15 cellular contexts compared by ENCODE assay signal in genomic region chr16:81601601-81602251, GRCh38.
DNase-seq lines count a peak whose midpoint lies in the region; ATAC-seq, FAIRE-seq and TF ChIP-seq lines count a peak whose summit lies in the region.
"Had no signal": no experiment of that assay in that cellular context is flagged by ENCODE, and none has a peak within 500 bp of the region (broad histone marks: within the 10 kb centered on the region; RNA-seq: fewer than 3 reads in every experiment).

No MANE protein-coding gene starts in this region.

- WGBS in liver, result 73% methylated on average over 16 of the region's 16 CpGs
- WGBS in HepG2 (ENCODE audit: low lambda C conversion rate), result 98% methylated on average over 16 of the region's 16 CpGs
- WGBS in esophagus, 2 donors, result 46 to 58% methylated on average over 16 of the region's 16 CpGs

- H3K9ac ChIP-seq in liver (ENCODE audit: low read depth in 1 of 2, low read length in 2 of 2) (no peak overlapping the region), HepG2 (ENCODE audit: insufficient read depth, low read depth, low read length) (no peak overlapping the region)

- H3K27me3 ChIP-seq in liver (ENCODE audit: control insufficient read depth in 4 of 4, insufficient read depth in 4 of 4, low read length in 3 of 4) (no peaks in the 10 kb centered on the region), HepG2 (ENCODE audit: control insufficient read depth in 1 of 2, insufficient read depth in 2 of 2, low read length in 2 of 2) (no peaks in the 10 kb centered on the region), esophagus (ENCODE audit: control insufficient read depth in 1 of 2, insufficient read depth in 2 of 2, low read length in 2 of 2) (no peaks in the 10 kb centered on the region)
- H3K27me3 ChIP-seq: neutrophil, testis had no signal

- peaks cover 42% of the 10 kb centered on the region for H3K4me1 Mint-ChIP-seq in neural crest cell

- no peaks in the 10 kb centered on the region for H3K36me3 ChIP-seq in liver (ENCODE audit: control insufficient read depth in 4 of 4, insufficient read depth in 3 of 4, low read depth in 1 of 4, low read length in 3 of 4)
- H3K36me3 ChIP-seq in HepG2 (replicated peaks in 1 of 2; ENCODE audit: control insufficient read depth in 1 of 2, insufficient read depth in 2 of 2, low read length in 2 of 2), result peaks cover 10 to 33% of the 10 kb centered on the region in 2 experiments
- H3K36me3 ChIP-seq in esophagus (ENCODE audit: control insufficient read depth in 2 of 2, insufficient read depth in 2 of 2, low read length in 1 of 2), result no peaks in the 10 kb centered on the region
- H3K36me3 ChIP-seq: neutrophil had no signal

- no peaks in the 10 kb centered on the region for H3K27me3 Mint-ChIP-seq in neural crest cell (ENCODE audit: low read depth)

- no peak overlapping the region for H3K4me2 ChIP-seq in HepG2 (ENCODE audit: low read depth, low read length)

- intact Hi-C loops in HepG2 (cut with micrococcal nuclease; ENCODE audit: unreplicated experiment), result no loop called here

- POLR2A ChIA-PET in HepG2 (lab: Yijun Ruan, JAX), result interaction anchor here (0.6 kb wide), 1 partner anchor 156 kb away, joined by 3 read pairs; no protein-coding TSS in a partner anchor

- no peaks in the 10 kb centered on the region for H3K9me3 Mint-ChIP-seq in neural crest cell
- H3K9me3 Mint-ChIP-seq: immature natural killer cell had no signal

- DNase-seq in HepG2 (ENCODE audit: low spot score) (no peak), neural crest cell (ENCODE audit: low read depth, low spot score) (no peak), NCI-H345 treated with DMSO at 0.1 percent for 48 hours (lab: John Stamatoyannopoulos, UW; ENCODE audit: unreplicated experiment) (no peak), D341Med (ENCODE audit: low spot score) (no peak), GF-D8 (lab: John Stamatoyannopoulos, UW) (no peak)
- DNase-seq: activated CD8-positive, alpha-beta memory T cell treated with anti-CD3 and anti-CD28 coated beads, Interleukin-2, amount 50 U/mL, for 48 hours; immature natural killer cell; KG1; testis had no signal

- CTCF ChIA-PET in HepG2 (lab: Yijun Ruan, JAX; ENCODE audit: low intra/inter-chr PET ratio, low total read pairs), result no interaction called here

- peaks cover 75% of the 10 kb centered on the region for H3K79me2 ChIP-seq in HepG2 (ENCODE audit: insufficient read depth, low read length)

- TF ChIP-seq POLR2A in HepG2 (IDR thresholded peaks at IDR 0.05; ENCODE audit: insufficient read depth in 1 of 2, low read depth in 2 of 2, low read length in 2 of 2), result no peak

- peaks cover 96% of the 10 kb centered on the region for H4K20me1 ChIP-seq in HepG2 (ENCODE audit: insufficient read depth, low read length)

- ATAC-seq in HepG2, result no peak
- no peak for ATAC-seq in GM19463 (IDR thresholded peaks at IDR 0.05; ENCODE audit: unreplicated experiment)

- H3K4me1 ChIP-seq in liver (ENCODE audit: control insufficient read depth in 4 of 4, insufficient read depth in 4 of 4, low read length in 3 of 4), result peaks cover 3 to 12% (median 10%) of the 10 kb centered on the region in 4 donors
- peaks cover 40% of the 10 kb centered on the region for H3K4me1 ChIP-seq in HepG2 (ENCODE audit: insufficient read depth, low read length)
- peaks cover 7 to 28% of the 10 kb centered on the region in 2 donors for H3K4me1 ChIP-seq in esophagus (ENCODE audit: control insufficient read depth in 2 of 2, insufficient read depth in 2 of 2, low read length in 1 of 2)
- H3K4me1 ChIP-seq: testis had no signal

- BruUV-seq in HepG2 (replicated peaks; lab: Mats Ljungman, UMichigan), result no TSS peak

- H3K27ac Mint-ChIP-seq in neural crest cell (ENCODE audit: unreplicated experiment), result peak overlapping the region; percentile 23

- H3K4me3 ChIP-seq in liver (ENCODE audit: low read depth in 1 of 3, low read length in 3 of 3) (no peak overlapping the region), HepG2 (replicated peaks in 1 of 3; ENCODE audit: insufficient read depth in 1 of 3, low read depth in 2 of 3, low read length in 3 of 3) (no peak overlapping the region), esophagus (ENCODE audit: low read depth in 1 of 2, low read length in 2 of 2) (no peak overlapping the region)
- H3K4me3 ChIP-seq: testis had no signal

- in situ Hi-C loops in HepG2 (cut with HindIII; ENCODE audit: extremely low pct_ligation_motif_present, low pct_unique_long_range_greater_than_20kb), result no loop called here

- H3K36me3 Mint-ChIP-seq in neural crest cell (ENCODE audit: low read depth), result peaks cover 3% of the 10 kb centered on the region

- TF ChIP-seq EP300 in HepG2 (IDR thresholded peaks at IDR 0.05; ENCODE audit: low read depth in 2 of 2, low read length in 2 of 2) (no peak), HepG2 (CRISPR knock-in tag; IDR thresholded peaks at IDR 0.05; ENCODE audit: borderline replicate concordance) (no peak)

- peak; percentile 23 to 39 for TF ChIP-seq RAD21 in liver (IDR thresholded peaks at IDR 0.05)
- TF ChIP-seq RAD21 in HepG2 (CRISPR knock-in tag; IDR thresholded peaks at IDR 0.05), result no peak

- H2AFZ ChIP-seq in HepG2 (ENCODE audit: low read length), result no peak overlapping the region

- no peak overlapping the region for H3K4me3 Mint-ChIP-seq in neural crest cell
- H3K4me3 Mint-ChIP-seq: immature natural killer cell had no signal

- no peaks in the 10 kb centered on the region for H3K9me3 ChIP-seq in liver (ENCODE audit: control insufficient read depth in 4 of 4, low read length in 3 of 4)
- H3K9me3 ChIP-seq in HepG2 (ENCODE audit: low read length), result no peaks in the 10 kb centered on the region
- no peaks in the 10 kb centered on the region for H3K9me3 ChIP-seq in esophagus (ENCODE audit: control insufficient read depth in 2 of 2, insufficient read depth in 1 of 2, low read depth in 1 of 2, low read length in 1 of 2)
- H3K9me3 ChIP-seq: neutrophil, testis had no signal

- H3K27ac ChIP-seq in liver (ENCODE audit: low read depth in 1 of 2, low read length in 2 of 2), result peak overlapping the region; percentile 8 to 28
- H3K27ac ChIP-seq in HepG2 (ENCODE audit: extremely low read length, insufficient read depth, low read length), result no peak overlapping the region
- H3K27ac ChIP-seq in esophagus (ENCODE audit: low read depth in 2 of 2, low read length in 1 of 2), result peak overlapping the region; percentile 82 to 92
- H3K27ac ChIP-seq: neutrophil, testis had no signal

- no peak for TF ChIP-seq CTCF in liver (IDR thresholded peaks at IDR 0.05; ENCODE audit: low read depth, low read length, missing input control)
- no peak for TF ChIP-seq CTCF in HepG2 (CRISPR knock-in tag; IDR thresholded peaks at IDR 0.05)
- TF ChIP-seq CTCF in neural crest cell (conservative IDR thresholded peaks at IDR 0.05), result no peak

- FAIRE-seq in HepG2 (lab: Jason Lieb, UNC), result no peak
- FAIRE-seq: A204.1, GM12892 had no signal

TF ChIP-seq in liver, 16 proteins besides CTCF, POLR2A, EP300 and RAD21 (continues in another document):
- TF ChIP-seq GABPA (IDR thresholded peaks at IDR 0.05 in 1 of 2, conservative IDR thresholded peaks at IDR 0.05 in 1 of 2) (no peak), HNF4A (conservative IDR thresholded peaks at IDR 0.05) (peak in 1 of 2 donors; percentile 46), FOXA1 (IDR thresholded peaks at IDR 0.05) (no peak), YY1 (IDR thresholded peaks at IDR 0.05) (peak; percentile 11), EGR1 (IDR thresholded peaks at IDR 0.05; ENCODE audit: low read depth in 2 of 2) (no peak), ATF3 (IDR thresholded peaks at IDR 0.05) (no peak), NR2F2 (IDR thresholded peaks at IDR 0.05) (no peak)

TF ChIP-seq in HepG2, 621 proteins besides CTCF, POLR2A, EP300 and RAD21 (continues in another document):
- TF ChIP-seq KDM1A (CRISPR knock-in tag; IDR thresholded peaks at IDR 0.05) (no peak), ZNF160 (CRISPR knock-in tag; IDR thresholded peaks at IDR 0.05) (no peak), HMGXB4 (CRISPR knock-in tag; IDR thresholded peaks at IDR 0.05; ENCODE audit: borderline replicate concordance in 1 of 2, low read depth in 1 of 2) (no peak), KDM5B (CRISPR knock-in tag; IDR thresholded peaks at IDR 0.05; ENCODE audit: borderline replicate concordance) (no peak), NCOR1 (IDR thresholded peaks at IDR 0.05; ENCODE audit: borderline replicate concordance, low read length) (no peak), REXO4 (CRISPR knock-in tag; IDR thresholded peaks at IDR 0.05; ENCODE audit: borderline replicate concordance) (no peak), ZNF263 (CRISPR knock-in tag; IDR thresholded peaks at IDR 0.05) (no peak), LRRFIP1 (CRISPR knock-in tag; conservative IDR thresholded peaks at IDR 0.05) (no peak), MIER3 (CRISPR knock-in tag; IDR thresholded peaks at IDR 0.05; ENCODE audit: borderline replicate concordance) (no peak), SKI (IDR thresholded peaks at IDR 0.05; ENCODE audit: partially characterized antibody) (no peak)
